Comparison of ENCODE assay signal across 15 cellular contexts in genomic region chr14:101709962-101710891, GRCh38. TPM values are rescaled to one million over a fixed set of nuclear protein-coding genes. Genes with fewer than 3 reads are reported as not detected.
DNase-seq lines count a peak whose midpoint lies in the region; ATAC-seq and TF ChIP-seq lines count a peak whose summit lies in the region.
"Had no signal": no experiment of that assay in that cellular context is flagged by ENCODE, and none has a peak within 500 bp of the region (broad histone marks: within the 10 kb centered on the region; RNA-seq: fewer than 3 reads in every experiment).

No MANE protein-coding gene starts in this region.

- H3K27ac Mint-ChIP-seq in activated CD4-positive, alpha-beta T cell treated with anti-CD3 and anti-CD28 coated beads, Interleukin-2, amount 10 ng/mL, durations not matched to agents 7 days and 5 days: peak overlapping the region; percentile 75
- H3K27ac Mint-ChIP-seq in osteocyte (ENCODE audit: unreplicated experiment): no peak overlapping the region

- H3K9me3 ChIP-seq in thyroid gland: no peaks in the 10 kb centered on the region
- H3K9me3 ChIP-seq: right atrium auricular region had no signal

- peaks cover 35% of the 10 kb centered on the region for H3K4me1 Mint-ChIP-seq in activated CD4-positive, alpha-beta T cell treated with anti-CD3 and anti-CD28 coated beads, Interleukin-2, amount 10 ng/mL, durations not matched to agents 7 days and 5 days
- peaks cover 15% of the 10 kb centered on the region for H3K4me1 Mint-ChIP-seq in osteocyte (ENCODE audit: unreplicated experiment)

- H3K36me3 ChIP-seq in thyroid gland: no peaks in the 10 kb centered on the region
- H3K36me3 ChIP-seq: right atrium auricular region had no signal

- no peak overlapping the region for H3K27ac ChIP-seq in thyroid gland
- H3K27ac ChIP-seq: coronary artery, right atrium auricular region had no signal

- H3K36me3 Mint-ChIP-seq in activated CD4-positive, alpha-beta T cell treated with anti-CD3 and anti-CD28 coated beads, Interleukin-2, amount 10 ng/mL, durations not matched to agents 7 days and 5 days (ENCODE audit: low read depth): peaks cover 3% of the 10 kb centered on the region
- H3K36me3 Mint-ChIP-seq in osteocyte (ENCODE audit: unreplicated experiment): no peaks in the 10 kb centered on the region

- WGBS in thyroid gland, 2 donors: 90 to 91% methylated on average over 9 of the region's 9 CpGs

- POLR2A ChIA-PET in activated CD4-positive, alpha-beta T cell treated with anti-CD3 and anti-CD28 coated beads, Interleukin-2, amount 10 ng/mL, durations not matched to agents 7 days and 5 days (lab: Charles Lee): no interaction called here

- no peaks in the 10 kb centered on the region for H3K27me3 ChIP-seq in thyroid gland
- H3K27me3 ChIP-seq: right atrium auricular region had no signal

- H3K27me3 Mint-ChIP-seq in activated CD4-positive, alpha-beta T cell treated with anti-CD3 and anti-CD28 coated beads, Interleukin-2, amount 10 ng/mL, durations not matched to agents 7 days and 5 days: peaks cover 2% of the 10 kb centered on the region
- H3K27me3 Mint-ChIP-seq in osteocyte (ENCODE audit: unreplicated experiment): peaks cover under 1% of the 10 kb centered on the region

- peaks cover 7% of the 10 kb centered on the region for H3K9me3 Mint-ChIP-seq in activated CD4-positive, alpha-beta T cell treated with anti-CD3 and anti-CD28 coated beads, Interleukin-2, amount 10 ng/mL, durations not matched to agents 7 days and 5 days
- H3K9me3 Mint-ChIP-seq in osteocyte (ENCODE audit: unreplicated experiment): peaks cover 3% of the 10 kb centered on the region

- H3K4me3 Mint-ChIP-seq in activated CD4-positive, alpha-beta T cell treated with anti-CD3 and anti-CD28 coated beads, Interleukin-2, amount 10 ng/mL, durations not matched to agents 7 days and 5 days: no peak overlapping the region
- no peak overlapping the region for H3K4me3 Mint-ChIP-seq in osteocyte (ENCODE audit: unreplicated experiment)

- DNase-seq in activated CD4-positive, alpha-beta T cell treated with anti-CD3 and anti-CD28 coated beads, Interleukin-2, amount 10 ng/mL, durations not matched to agents 7 days and 5 days: no peak
- DNase-seq in activated CD4-positive, alpha-beta T cell treated with anti-CD3 and anti-CD28 coated beads, Interleukin-2, amount 50 U/mL, for 4 hours: no peak
- DNase-seq in SW480 (ENCODE audit: low spot score): peak; percentile 91
- peak; percentile 70 for DNase-seq in iPS-NIHi7 (ENCODE audit: extremely low spot score)
- DNase-seq in osteocyte (ENCODE audit: extremely low spot score, unreplicated experiment): peak; percentile 65
- DNase-seq in thyroid gland: no peak
- DNase-seq: activated gamma-delta T cell; GF-D8; NCI-H1930; NCI-H82; stimulated activated CD4-positive, alpha-beta T cell treated with anti-CD3 and anti-CD28 coated beads, Interleukin-2, amount 100 ng/mL, for 24 hours had no signal

- intact Hi-C loops in thyroid gland (cut with DNase I): loop anchor here (5.0 kb wide), 1 partner anchor 47 kb away; no protein-coding TSS in a partner anchor

- no peak for ATAC-seq in HG02588 (IDR thresholded peaks at IDR 0.05; ENCODE audit: unreplicated experiment)
- no peak for ATAC-seq in HG02981 (IDR thresholded peaks at IDR 0.05; ENCODE audit: unreplicated experiment)

- TF ChIP-seq POLR2A in thyroid gland (IDR thresholded peaks at IDR 0.05): no peak

- H3K4me1 ChIP-seq in thyroid gland: peaks cover 9 to 50% of the 10 kb centered on the region in 2 donors

- H3K4me3 ChIP-seq in thyroid gland (replicated peaks in 1 of 3): no peak overlapping the region
- H3K4me3 ChIP-seq: coronary artery, right atrium auricular region had no signal

- TF ChIP-seq CTCF in osteocyte (IDR thresholded peaks at IDR 0.05): no peak
- no peak for TF ChIP-seq CTCF in thyroid gland (IDR thresholded peaks at IDR 0.05)

- CTCF ChIA-PET in activated CD4-positive, alpha-beta T cell treated with anti-CD3 and anti-CD28 coated beads, Interleukin-2, amount 10 ng/mL, durations not matched to agents 7 days and 5 days (lab: Charles Lee): interaction anchor here (0.9 to 1.7 kb wide), 3 partner anchors 11 to 107 kb away, joined by 3 to 8 read pairs (median 4); no protein-coding TSS in a partner anchor

RNA-seq across cellular contexts. Expression of gene PPP2R5C, which starts 51.3 kb away (rescaled TPM):
- total RNA-seq in activated CD4-positive, alpha-beta T cell treated with anti-CD3 and anti-CD28 coated beads, Interleukin-2, amount 10 ng/mL, durations not matched to agents 7 days and 5 days: 100 to 1,000 TPM; 291 to 300 TPM
- total RNA-seq in osteocyte (115 and 116 TPM in 2 replicates), thyroid gland (100 to 1,000 TPM; 105 to 209 (median 141) TPM)

Comparison
In these comparisons a context has a peak if more than half of its experiments do, and no peak if none do; other contexts are left out.
1. DNase-seq: peak in SW480 (single experiment), iPS-NIHi7 (single experiment) and osteocyte (single experiment); none in activated CD4-positive, alpha-beta T cell treated with anti-CD3 and anti-CD28 coated beads, Interleukin-2, amount 10 ng/mL, durations not matched to agents 7 days and 5 days (single experiment), activated CD4-positive, alpha-beta T cell treated with anti-CD3 and anti-CD28 coated beads, Interleukin-2, amount 50 U/mL, for 4 hours (0 of 2) and thyroid gland (0 of 2).